In the genomic region with DNA sequence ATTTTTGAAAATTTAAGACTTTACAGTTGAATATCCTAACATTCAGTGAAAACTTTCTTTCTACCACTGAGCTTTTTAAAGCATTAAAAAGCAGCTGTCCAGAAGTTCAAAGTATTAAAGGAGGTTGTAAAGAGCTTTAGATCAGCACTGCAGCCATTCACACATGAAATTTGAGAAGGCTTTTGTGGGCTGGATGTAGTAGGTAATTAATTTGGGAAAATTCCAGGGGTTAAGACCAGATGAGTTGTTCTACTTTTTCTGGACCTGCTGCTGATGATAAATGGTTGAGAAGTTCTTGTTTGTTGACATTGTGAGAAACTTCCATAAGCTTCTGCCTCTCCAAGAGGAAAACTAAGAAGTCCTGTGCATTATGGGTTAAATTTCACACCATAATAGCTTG, we compare ENCODE assay signal across 19 cellular contexts.
"Had no signal": no experiment of that assay in that cellular context is flagged by ENCODE, and none has a peak within 500 bp of the region (broad histone marks: within the 10 kb centered on the region; RNA-seq: fewer than 3 reads in every experiment).

No MANE protein-coding gene starts in this region.

- DNase-seq: activated CD4-positive, alpha-beta T cell treated with anti-CD3 and anti-CD28 coated beads, Interleukin-2, amount 10 ng/mL, durations not matched to agents 7 days and 5 days; activated gamma-delta T cell treated with Interleukin-2 at 50 U/mL for 16 hours; amniotic stem cell; body of pancreas; central memory CD4-positive, alpha-beta T cell; colonic mucosa; effector CD4-positive, alpha-beta T cell; left lung; mucosa of descending colon; naive thymus-derived CD4-positive, alpha-beta T cell; stimulated activated CD4-positive, alpha-beta T cell treated with anti-CD3 and anti-CD28 coated beads, Interleukin-15, amount 100 ng/mL, for 24 hours; stimulated activated CD4-positive, alpha-beta T cell treated with anti-CD3 and anti-CD28 coated beads, Interleukin-4, amount 100 ng/mL, for 1 hour; stimulated activated naive B cell treated with anti-CD40 and anti-IgM and Interleukin-4, amounts not matched to agents 10 μg/mL and 1 μg/mL and 100 μg/mL, for 72 hours; tibial artery had no signal

- FAIRE-seq: keratinocyte, urothelium cell line had no signal

- H3K27me3 ChIP-seq: body of pancreas, colonic mucosa, esophagus muscularis mucosa, hepatocyte, left lung, right atrium auricular region, tibial artery had no signal

- H3K4me1 ChIP-seq: body of pancreas, colonic mucosa, esophagus muscularis mucosa, left lung, right atrium auricular region, tibial artery had no signal

- H2AFZ ChIP-seq: hepatocyte had no signal

- H3K4me3 ChIP-seq: body of pancreas, colonic mucosa, esophagus muscularis mucosa, hepatocyte, left lung, mucosa of descending colon, right atrium auricular region, tibial artery had no signal

- H3K36me3 ChIP-seq: colonic mucosa, esophagus muscularis mucosa, left lung, right atrium auricular region, tibial artery had no signal

- H3K79me2 ChIP-seq: hepatocyte had no signal

- H3K9me3 ChIP-seq: body of pancreas, colonic mucosa, esophagus muscularis mucosa, left lung, right atrium auricular region, tibial artery had no signal

- H3K27ac ChIP-seq: body of pancreas, colonic mucosa, esophagus muscularis mucosa, hepatocyte, left lung, right atrium auricular region, tibial artery had no signal

- H3K4me2 ChIP-seq: hepatocyte had no signal
